ENCODE assay signal across 8 cellular contexts in the genomic region with DNA sequence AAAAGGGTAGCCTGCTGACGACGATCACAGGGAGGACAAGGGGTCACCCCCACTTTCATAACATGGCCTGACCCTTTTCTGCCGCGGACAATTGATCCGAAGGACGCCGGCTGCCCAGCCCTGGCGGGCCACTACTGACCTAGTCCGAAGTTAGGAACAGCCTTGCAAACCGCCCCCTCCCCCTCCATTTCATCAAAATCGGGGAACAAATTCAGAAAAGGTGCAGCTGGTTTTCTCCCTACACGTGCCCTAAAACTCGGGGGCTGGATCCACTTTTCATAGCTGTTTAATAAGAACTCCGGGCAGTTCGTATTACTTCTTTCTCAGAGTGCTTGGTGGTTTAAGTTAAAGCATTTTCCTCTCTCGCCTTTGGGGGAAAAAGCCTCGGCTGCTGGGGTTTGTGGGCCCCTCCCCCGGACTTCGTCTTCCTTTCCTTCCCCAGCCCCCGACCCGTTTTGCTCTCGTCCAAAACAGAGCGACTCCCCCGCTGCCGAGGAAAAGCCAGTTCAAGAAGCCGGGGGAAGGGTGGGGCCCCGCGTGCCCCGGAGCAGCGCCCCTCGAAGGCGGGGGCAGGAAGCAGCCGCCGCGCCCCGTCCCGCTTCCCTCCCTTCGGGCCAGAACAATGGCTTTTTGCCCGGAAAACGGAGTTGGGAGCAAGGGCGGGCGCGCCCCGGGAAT. TPM values are rescaled to one million over a fixed set of nuclear protein-coding genes. Genes with fewer than 3 reads are reported as not detected.
DNase-seq lines count a peak whose midpoint lies in the region; ATAC-seq, FAIRE-seq and TF ChIP-seq lines count a peak whose summit lies in the region.

No MANE protein-coding gene starts in this region.

- H2AFZ ChIP-seq in osteoblast (ENCODE audit: low read length): peak overlapping the region; percentile 22

- H3K36me3 Mint-ChIP-seq in activated T-helper 1 cell treated with anti-CD3 and anti-CD28 coated beads, Interleukin-12 subunit alpha, Interleukin-12 subunit beta, Interleukin-2, Interleukin-4 antibody, amounts not matched to agents 30 ng/mL and 10 ng/mL and 1 ng/mL, durations not matched to agents 14 hours and 24 hours and 36 hours (ENCODE audit: low read depth): peaks cover 5% of the 10 kb centered on the region

- FAIRE-seq in D721Med (lab: Jason Lieb, UNC): no peak

- H3K4me2 ChIP-seq in osteoblast (ENCODE audit: insufficient read depth, low read length): peak overlapping the region; percentile 72

- DNase-seq in D721Med (ENCODE audit: insufficient read length, low spot score) (no peak), NCI-H1105 treated with DMSO at 0.1 percent for 48 hours (lab: John Stamatoyannopoulos, UW) (peak; percentile 61), head of caudate nucleus (peak in 41 of 42 donors; percentile 12 to 84 (median 64)), osteoblast (ENCODE audit: insufficient read length, low spot score, missing footprints) (peak; percentile 86), GF-D8 (lab: John Stamatoyannopoulos, UW) (no peak)
- peak; percentile 24 for DNase-seq in activated T-helper 1 cell treated with anti-CD3 and anti-CD28 coated beads, Interleukin-12 subunit alpha, Interleukin-12 subunit beta, Interleukin-2, Interleukin-4 antibody, amounts not matched to agents 30 ng/mL and 10 ng/mL and 1 ng/mL, durations not matched to agents 14 hours and 24 hours and 36 hours (ENCODE audit: low spot score)

- peak; percentile 28 for ATAC-seq in GM21529 (IDR thresholded peaks at IDR 0.05; ENCODE audit: unreplicated experiment)
- ATAC-seq in HG02571 (IDR thresholded peaks at IDR 0.05; ENCODE audit: unreplicated experiment): no peak

- peak overlapping the region; percentile 74 for H3K4me3 Mint-ChIP-seq in activated T-helper 1 cell treated with anti-CD3 and anti-CD28 coated beads, Interleukin-12 subunit alpha, Interleukin-12 subunit beta, Interleukin-2, Interleukin-4 antibody, amounts not matched to agents 30 ng/mL and 10 ng/mL and 1 ng/mL, durations not matched to agents 14 hours and 24 hours and 36 hours

- no peaks in the 10 kb centered on the region for H3K79me2 ChIP-seq in osteoblast (ENCODE audit: insufficient read depth, low read length)

- no peaks in the 10 kb centered on the region for H4K20me1 ChIP-seq in osteoblast (ENCODE audit: insufficient read depth, low read length)

- H3K27me3 Mint-ChIP-seq in activated T-helper 1 cell treated with anti-CD3 and anti-CD28 coated beads, Interleukin-12 subunit alpha, Interleukin-12 subunit beta, Interleukin-2, Interleukin-4 antibody, amounts not matched to agents 30 ng/mL and 10 ng/mL and 1 ng/mL, durations not matched to agents 14 hours and 24 hours and 36 hours (ENCODE audit: insufficient read depth): peaks cover 61% of the 10 kb centered on the region

- no peak overlapping the region for H3K27ac ChIP-seq in osteoblast (ENCODE audit: low read depth, low read length)

- intact Hi-C loops in activated T-helper 1 cell treated with anti-CD3 and anti-CD28 coated beads, Interleukin-12 subunit alpha, Interleukin-12 subunit beta, Interleukin-2, Interleukin-4 antibody, amounts not matched to agents 30 ng/mL and 10 ng/mL and 1 ng/mL, durations not matched to agents 14 hours and 24 hours and 36 hours (cut with micrococcal nuclease): loop anchor here (2.0 to 10.0 kb wide), 2 partner anchors 31 to 367 kb away; partner anchors contain the start of gene EIF4A3
- intact Hi-C loops in head of caudate nucleus (cut with DNase I): no loop called here

- H3K36me3 ChIP-seq in osteoblast (ENCODE audit: insufficient read depth, low read length): no peaks in the 10 kb centered on the region

- H3K27ac Mint-ChIP-seq in activated T-helper 1 cell treated with anti-CD3 and anti-CD28 coated beads, Interleukin-12 subunit alpha, Interleukin-12 subunit beta, Interleukin-2, Interleukin-4 antibody, amounts not matched to agents 30 ng/mL and 10 ng/mL and 1 ng/mL, durations not matched to agents 14 hours and 24 hours and 36 hours: no peak overlapping the region

- peaks cover 58% of the 10 kb centered on the region for H3K27me3 ChIP-seq in osteoblast (ENCODE audit: insufficient read depth, low read length)

- H3K9me3 ChIP-seq in osteoblast (ENCODE audit: low read depth, low read length): no peaks in the 10 kb centered on the region

- TF ChIP-seq CTCF in D721Med (IDR thresholded peaks at IDR 0.05; ENCODE audit: insufficient read depth, missing control alignments): peak; percentile 32
- TF ChIP-seq CTCF in osteoblast (IDR thresholded peaks at IDR 0.05; ENCODE audit: extremely low read depth, low read depth, low read length): no peak

- peaks cover 4% of the 10 kb centered on the region for H3K4me1 ChIP-seq in osteoblast (ENCODE audit: insufficient read depth, low read length)

- H3K4me3 ChIP-seq in osteoblast (ENCODE audit: insufficient read depth, low read length): peak overlapping the region; percentile 61

- H3K4me1 Mint-ChIP-seq in activated T-helper 1 cell treated with anti-CD3 and anti-CD28 coated beads, Interleukin-12 subunit alpha, Interleukin-12 subunit beta, Interleukin-2, Interleukin-4 antibody, amounts not matched to agents 30 ng/mL and 10 ng/mL and 1 ng/mL, durations not matched to agents 14 hours and 24 hours and 36 hours (ENCODE audit: low read depth): peaks cover 12% of the 10 kb centered on the region

- H3K9me3 Mint-ChIP-seq in activated T-helper 1 cell treated with anti-CD3 and anti-CD28 coated beads, Interleukin-12 subunit alpha, Interleukin-12 subunit beta, Interleukin-2, Interleukin-4 antibody, amounts not matched to agents 30 ng/mL and 10 ng/mL and 1 ng/mL, durations not matched to agents 14 hours and 24 hours and 36 hours: no peaks in the 10 kb centered on the region

RNA-seq across cellular contexts. Expression of gene CBX2, which starts 0.6 kb away (rescaled TPM):
- 4.7 and 5.1 TPM in 2 replicates for total RNA-seq in activated T-helper 1 cell treated with anti-CD3 and anti-CD28 coated beads, Interleukin-12 subunit alpha, Interleukin-12 subunit beta, Interleukin-2, Interleukin-4 antibody, amounts not matched to agents 30 ng/mL and 10 ng/mL and 1 ng/mL, durations not matched to agents 14 hours and 24 hours and 36 hours
- total RNA-seq in osteoblast: 0.88 and 1.1 TPM in 2 replicates

RNA-seq across cellular contexts. Expression of gene CBX8, which starts 19.6 kb away (rescaled TPM):
- 6.2 and 6.6 TPM in 2 replicates for total RNA-seq in activated T-helper 1 cell treated with anti-CD3 and anti-CD28 coated beads, Interleukin-12 subunit alpha, Interleukin-12 subunit beta, Interleukin-2, Interleukin-4 antibody, amounts not matched to agents 30 ng/mL and 10 ng/mL and 1 ng/mL, durations not matched to agents 14 hours and 24 hours and 36 hours
- 2.4 and 3.3 TPM in 2 replicates for total RNA-seq in osteoblast

RNA-seq across cellular contexts. Expression of gene ENPP7, which starts 46.6 kb away (rescaled TPM):
- total RNA-seq in activated T-helper 1 cell treated with anti-CD3 and anti-CD28 coated beads, Interleukin-12 subunit alpha, Interleukin-12 subunit beta, Interleukin-2, Interleukin-4 antibody, amounts not matched to agents 30 ng/mL and 10 ng/mL and 1 ng/mL, durations not matched to agents 14 hours and 24 hours and 36 hours: 0.10 and 0.16 TPM in 2 replicates
- not detected in 2 replicates for total RNA-seq in osteoblast

Comparison
In these comparisons a context has a peak if more than half of its experiments do, and no peak if none do; other contexts are left out.
1. DNase-seq: peak in NCI-H1105 treated with DMSO at 0.1 percent for 48 hours (single experiment), activated T-helper 1 cell treated with anti-CD3 and anti-CD28 coated beads, Interleukin-12 subunit alpha, Interleukin-12 subunit beta, Interleukin-2, Interleukin-4 antibody, amounts not matched to agents 30 ng/mL and 10 ng/mL and 1 ng/mL, durations not matched to agents 14 hours and 24 hours and 36 hours (single experiment), head of caudate nucleus (41 of 42) and osteoblast (single experiment); none in D721Med (single experiment) and GF-D8 (single experiment).